In the genomic region with DNA sequence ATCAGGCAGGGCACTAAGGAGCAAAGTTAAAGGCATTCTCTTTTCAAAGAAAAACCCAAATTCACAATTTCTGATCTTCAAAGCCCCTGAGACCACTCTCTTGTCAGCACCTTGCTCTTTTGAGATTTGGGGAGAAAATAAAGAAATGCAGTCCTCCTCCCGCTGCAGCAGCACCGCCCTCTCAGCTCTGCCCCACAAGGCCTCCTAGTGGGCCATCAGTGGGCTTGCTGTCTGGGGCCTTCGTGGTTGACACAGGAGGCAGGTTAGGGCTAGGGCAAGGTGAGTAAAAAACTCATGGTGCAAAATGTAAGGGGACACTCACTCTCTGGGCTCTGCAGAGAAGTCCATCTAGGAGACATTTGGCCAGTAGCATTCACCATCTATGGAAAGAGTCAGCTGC, we compare ENCODE assay signal across 2 cellular contexts.
TF ChIP-seq lines count a peak whose summit lies in the region.

No MANE protein-coding gene starts in this region.

TF ChIP-seq in WTC11, 78 proteins besides CTCF, POLR2A, EP300 and RAD21:
- TF ChIP-seq CREM (CRISPR knock-in tag; IDR thresholded peaks at IDR 0.05), result no peak
- no peak for TF ChIP-seq SP1 (CRISPR knock-in tag; conservative IDR thresholded peaks at IDR 0.05)
- TF ChIP-seq MAX (CRISPR knock-in tag; IDR thresholded peaks at IDR 0.05), result no peak
- TF ChIP-seq, protein P1, sequence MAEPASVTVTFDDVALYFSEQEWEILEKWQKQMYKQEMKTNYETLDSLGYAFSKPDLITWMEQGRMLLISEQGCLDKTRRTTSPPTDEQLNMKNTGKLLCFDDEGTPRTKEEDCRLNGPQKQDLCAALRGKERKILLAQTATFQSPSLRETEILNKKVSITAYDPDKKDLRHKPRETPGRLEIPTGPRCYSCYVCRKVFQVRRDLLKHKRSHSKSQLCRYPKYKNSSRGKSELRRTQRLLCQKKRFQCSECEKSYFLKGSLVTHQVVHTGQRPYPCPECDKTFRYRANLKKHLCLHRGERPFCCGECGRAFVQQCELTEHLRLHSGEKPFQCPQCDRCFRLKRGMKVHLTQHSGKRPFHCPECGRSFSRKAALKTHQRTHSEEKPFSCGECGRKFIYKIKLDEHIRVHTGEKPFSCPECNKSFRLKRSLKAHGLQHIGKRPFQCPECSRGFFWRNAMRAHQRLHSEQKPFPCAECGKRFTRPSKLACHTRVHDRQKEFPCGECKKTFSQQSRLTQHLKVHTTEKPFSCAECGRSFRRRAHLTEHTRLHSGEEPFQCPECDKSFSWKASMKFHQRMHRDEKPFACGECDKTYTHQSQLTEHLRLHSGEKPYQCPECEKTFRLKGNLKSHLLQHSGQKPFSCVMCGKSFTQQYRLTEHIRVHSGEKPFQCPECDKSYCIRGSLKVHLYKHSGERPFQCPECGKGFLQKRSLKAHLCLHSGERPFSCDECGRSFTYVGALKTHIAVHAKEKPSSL (CRISPR knock-in tag; conservative IDR thresholded peaks at IDR 0.05), result no peak
- TF ChIP-seq IRF2 (CRISPR knock-in tag; IDR thresholded peaks at IDR 0.05; ENCODE audit: borderline replicate concordance, low read depth), result no peak
- no peak for TF ChIP-seq NFYB (CRISPR knock-in tag; conservative IDR thresholded peaks at IDR 0.05; ENCODE audit: low read depth)
- no peak for TF ChIP-seq HMGA2 (CRISPR knock-in tag; IDR thresholded peaks at IDR 0.05)
- no peak for TF ChIP-seq ZBTB21 (CRISPR knock-in tag; IDR thresholded peaks at IDR 0.05; ENCODE audit: borderline replicate concordance)
- no peak for TF ChIP-seq MXD4 (CRISPR knock-in tag; IDR thresholded peaks at IDR 0.05; ENCODE audit: borderline replicate concordance)
- TF ChIP-seq SMAD4 (CRISPR knock-in tag; IDR thresholded peaks at IDR 0.05), result no peak
- TF ChIP-seq RORB (CRISPR knock-in tag; IDR thresholded peaks at IDR 0.05), result no peak
- no peak for TF ChIP-seq GRHL2 (CRISPR knock-in tag; IDR thresholded peaks at IDR 0.05; ENCODE audit: insufficient replicate concordance, severe bottlenecking)
- no peak for TF ChIP-seq ARID4B (CRISPR knock-in tag; IDR thresholded peaks at IDR 0.05; ENCODE audit: borderline replicate concordance)
- no peak for TF ChIP-seq RELA (CRISPR knock-in tag; IDR thresholded peaks at IDR 0.05; ENCODE audit: borderline replicate concordance)
- no peak for TF ChIP-seq MLX (CRISPR knock-in tag; IDR thresholded peaks at IDR 0.05)
- TF ChIP-seq NFATC4 (CRISPR knock-in tag; IDR thresholded peaks at IDR 0.05), result no peak
- no peak for TF ChIP-seq TEAD4 (CRISPR knock-in tag; IDR thresholded peaks at IDR 0.05)
- no peak for TF ChIP-seq CBFB (CRISPR knock-in tag; IDR thresholded peaks at IDR 0.05; ENCODE audit: low read depth)

TF ChIP-seq in K562, 482 proteins besides CTCF, POLR2A, EP300 and RAD21:
- TF ChIP-seq FOXJ3 (CRISPR knock-in tag; IDR thresholded peaks at IDR 0.05) (no peak), CTCFL (IDR thresholded peaks at IDR 0.05; ENCODE audit: borderline replicate concordance, insufficient read depth, low read depth, low read length, poor library complexity, severe bottlenecking) (peak; percentile 3)
